Comparison of ENCODE assay signal across 8 cellular contexts in genomic region chr18:3245853-3246635, GRCh38. TPM values are rescaled to one million over a fixed set of nuclear protein-coding genes. Genes with fewer than 3 reads are reported as not detected.
A peak's percentile ranks its signal among the peaks of the same experiment; 100 is the strongest.
DNase-seq lines count a peak whose midpoint lies in the region; ATAC-seq and TF ChIP-seq lines count a peak whose summit lies in the region.

No MANE protein-coding gene starts in this region.

- peak; percentile 55 for ATAC-seq in GM21367 (IDR thresholded peaks at IDR 0.05; ENCODE audit: unreplicated experiment)

- H3K4me2 ChIP-seq in OCI-LY1 (ENCODE audit: low read length), result peak overlapping the region; percentile 95

- H3K4me3 ChIP-seq in OCI-LY1 (ENCODE audit: low read depth, low read length, poor library complexity, severe bottlenecking) (peak overlapping the region; percentile 98), esophagus (ENCODE audit: low read depth in 1 of 2, low read length in 2 of 2) (peak overlapping the region; percentile 97 to 98), muscle layer of colon (ENCODE audit: low read depth in 1 of 2, low read length in 2 of 2) (peak overlapping the region; percentile 38 to 90)

- H3K4me1 ChIP-seq in OCI-LY1 (ENCODE audit: insufficient read depth, low read length, severe bottlenecking), result peaks cover 40% of the 10 kb centered on the region
- H3K4me1 ChIP-seq in esophagus (ENCODE audit: control insufficient read depth in 2 of 2, insufficient read depth in 2 of 2, low read length in 1 of 2), result no peaks in the 10 kb centered on the region
- H3K4me1 ChIP-seq in muscle layer of colon (ENCODE audit: insufficient read depth, low read length), result peaks cover 27% of the 10 kb centered on the region

- H3K27ac ChIP-seq in OCI-LY1 (ENCODE audit: low read depth, low read length, poor library complexity, severe bottlenecking), result peak overlapping the region; percentile 89
- H3K27ac ChIP-seq in esophagus (ENCODE audit: low read depth in 2 of 2, low read length in 1 of 2), result peak overlapping the region; percentile 99 to 100
- H3K27ac ChIP-seq in muscle layer of colon (ENCODE audit: low read depth, low read length), result peak overlapping the region; percentile 90

- H3K9me2 ChIP-seq in OCI-LY1 (ENCODE audit: low read depth, low read length), result no peaks in the 10 kb centered on the region

- in situ Hi-C loops in Caki2 (cut with HindIII; ENCODE audit: low pct_unique_long_range_greater_than_20kb, low sequenced_read_pairs), result no loop called here

- peak; percentile 82 for DNase-seq in Caki2 (ENCODE audit: low read depth)
- DNase-seq in HUDEP-2 (lab: John Stamatoyannopoulos, UW; ENCODE audit: unreplicated experiment in 76 of 76), result peak in 73 of 76 experiments; percentile 3 to 93 (median 61)
- peak; percentile 79 for DNase-seq in activated T-cell treated with anti-CD3 and anti-CD28 coated beads for 48 hours (ENCODE audit: low read depth)
- peak; percentile 54 for DNase-seq in stimulated activated CD8-positive, alpha-beta memory T cell treated with anti-CD3 and anti-CD28 coated beads, Interleukin-7, amount 100 ng/mL, for 24 hours (ENCODE audit: low read depth)

- H3K9me3 ChIP-seq in OCI-LY1 (ENCODE audit: low read length) (no peaks in the 10 kb centered on the region), esophagus (ENCODE audit: control insufficient read depth in 2 of 2, insufficient read depth in 1 of 2, low read depth in 1 of 2, low read length in 1 of 2) (no peaks in the 10 kb centered on the region), muscle layer of colon (ENCODE audit: low read length) (no peaks in the 10 kb centered on the region)

- H3F3A ChIP-seq in OCI-LY1 (ENCODE audit: insufficient read depth, low read length), result no peaks in the 10 kb centered on the region

- H2AFZ ChIP-seq in OCI-LY1 (ENCODE audit: low read length), result peak overlapping the region; percentile 69; the same call in 1 of the 2 replicates

- no peaks in the 10 kb centered on the region for H3K27me3 ChIP-seq in OCI-LY1 (ENCODE audit: insufficient read depth, low read length)
- H3K27me3 ChIP-seq in esophagus (ENCODE audit: control insufficient read depth in 1 of 2, insufficient read depth in 2 of 2, low read length in 2 of 2), result no peaks in the 10 kb centered on the region
- no peaks in the 10 kb centered on the region for H3K27me3 ChIP-seq in muscle layer of colon (ENCODE audit: control insufficient read depth in 1 of 2, insufficient read depth in 2 of 2, low read length in 2 of 2)

- peak; percentile 73 for TF ChIP-seq CTCF in OCI-LY1 (IDR thresholded peaks at IDR 0.05; ENCODE audit: low read length)

- H3K9ac ChIP-seq in OCI-LY1 (ENCODE audit: low read length) (peak overlapping the region; percentile 99), muscle layer of colon (ENCODE audit: low read length) (peak overlapping the region; percentile 44)

- H3K36me3 ChIP-seq in OCI-LY1 (ENCODE audit: insufficient read depth, low read length) (peaks cover 6% of the 10 kb centered on the region), esophagus (ENCODE audit: control insufficient read depth in 2 of 2, insufficient read depth in 2 of 2, low read length in 1 of 2) (no peaks in the 10 kb centered on the region), muscle layer of colon (ENCODE audit: insufficient read depth, low read length) (peaks cover 6% of the 10 kb centered on the region)

- WGBS in esophagus, 2 donors, result 5 to 7% methylated on average over 29 of the region's 29 CpGs

- no peaks in the 10 kb centered on the region for H4K20me1 ChIP-seq in OCI-LY1 (ENCODE audit: insufficient read depth, low read length)

- peaks cover 31% of the 10 kb centered on the region for H3K79me2 ChIP-seq in OCI-LY1 (ENCODE audit: insufficient read depth, low read length)

RNA-seq across cellular contexts. Expression of gene MYL12A, which starts 1.6 kb away (rescaled TPM):
- 924 and 1,157 TPM in 2 replicates for total RNA-seq in Caki2 (2014; rRNA removed; shearing (Covaris generic); ENCODE audit: low replicate concordance)
- polyA plus RNA-seq in esophagus, result 100 to 1,000 TPM; 342 to 364 TPM

RNA-seq across cellular contexts. Expression of gene MYL12B, which starts 15.9 kb away (rescaled TPM):
- total RNA-seq in Caki2 (2014; rRNA removed; shearing (Covaris generic); ENCODE audit: low replicate concordance), result 492 and 553 TPM in 2 replicates
- 100 to 1,000 TPM; 573 to 578 TPM for polyA plus RNA-seq in esophagus

RNA-seq across cellular contexts. Expression of gene MYOM1, which starts 26.3 kb away (rescaled TPM):
- total RNA-seq in Caki2 (2014; rRNA removed; shearing (Covaris generic); ENCODE audit: low replicate concordance), result 0.17 and 0.20 TPM in 2 replicates
- 1 to 10 TPM; 1.6 to 1.7 TPM for polyA plus RNA-seq in esophagus

Comparison
In these comparisons a context has a peak if more than half of its experiments do, and no peak if none do; other contexts are left out.
1. Peak in every context shown above with its lines: DNase-seq, ATAC-seq, H3K4me3 ChIP-seq and H3K27ac ChIP-seq.